ENCODE assay signal across 29 cellular contexts in the genomic region with DNA sequence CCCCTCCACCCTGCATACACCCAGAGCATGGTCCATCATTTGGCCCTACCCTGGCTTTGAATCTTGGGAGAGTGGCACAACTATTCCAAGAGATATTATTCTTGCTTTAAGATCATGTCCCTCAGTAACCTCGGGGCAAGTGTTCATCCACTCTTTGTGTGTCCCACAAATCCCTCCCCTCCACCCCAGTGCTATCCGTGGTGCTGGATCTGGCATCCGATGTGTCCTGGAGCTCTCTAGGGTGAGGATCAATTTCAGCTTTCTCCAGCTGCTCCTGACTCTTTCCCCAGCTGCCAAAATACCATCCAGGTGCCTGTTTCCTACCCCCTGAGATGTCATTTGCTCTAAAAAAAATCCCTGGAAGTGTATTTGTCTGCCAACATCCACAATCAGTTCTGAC.
DNase-seq lines count a peak whose midpoint lies in the region; ATAC-seq, FAIRE-seq and TF ChIP-seq lines count a peak whose summit lies in the region.
"Had no signal": no experiment of that assay in that cellular context is flagged by ENCODE, and none has a peak within 500 bp of the region (broad histone marks: within the 10 kb centered on the region; RNA-seq: fewer than 3 reads in every experiment).

No MANE protein-coding gene starts in this region.

- H3K4me3 Mint-ChIP-seq in CD4-positive, alpha-beta memory T cell: no peak overlapping the region
- H3K4me3 Mint-ChIP-seq: activated CD4-positive, alpha-beta T cell treated with anti-CD3 and anti-CD28 coated beads, Interleukin-2, amount 10 ng/mL, durations not matched to agents 24 days and 14 days; activated T-cell treated with anti-CD3 and anti-CD28 coated beads, Interleukin-2, amount 50 U/mL, for 24 hours; nephron; T-helper 17 cell had no signal

- H3K9ac ChIP-seq in HCT116 (ENCODE audit: low read length): no peak overlapping the region

- intact Hi-C loops in A673 (cut with micrococcal nuclease; ENCODE audit: unreplicated experiment) (no loop called here), HCT116 (cut with micrococcal nuclease) (no loop called here)
- intact Hi-C loops in CD4-positive, alpha-beta memory T cell (cut with micrococcal nuclease): no loop called here

- H2AFZ ChIP-seq in HCT116 (ENCODE audit: low read depth, low read length, poor library complexity, severe bottlenecking): no peak overlapping the region

- TF ChIP-seq CTCF in A673 (conservative IDR thresholded peaks at IDR 0.05; ENCODE audit: low read depth, low read length) (no peak), HCT116 (IDR thresholded peaks at IDR 0.05 in 2 of 3, conservative IDR thresholded peaks at IDR 0.05 in 1 of 3; ENCODE audit: borderline replicate concordance in 1 of 3, insufficient read depth in 1 of 3, low read depth in 2 of 3, low read length in 2 of 3) (no peak), RWPE1 (conservative IDR thresholded peaks at IDR 0.05; ENCODE audit: low read depth) (no peak)

- CTCF ChIA-PET in A673 (lab: Charles Lee): no interaction called here
- CTCF ChIA-PET in HCT116 (lab: Charles Lee): no interaction called here
- CTCF ChIA-PET in RWPE1 (lab: Yijun Ruan, JAX): no interaction called here
- CTCF ChIA-PET in CD4-positive, alpha-beta memory T cell (lab: Charles Lee; ENCODE audit: partially characterized antibody): no interaction called here

- FAIRE-seq in frontal cortex (lab: Jason Lieb, UNC): no peak
- FAIRE-seq: endothelial cell of umbilical vein, keratinocyte, pancreas had no signal

- H3K9me3 ChIP-seq in A673 (ENCODE audit: low read depth, low read length, poor library complexity, severe bottlenecking): peaks cover 9% of the 10 kb centered on the region
- no peaks in the 10 kb centered on the region for H3K9me3 ChIP-seq in HCT116 (ENCODE audit: control insufficient read depth in 1 of 2, insufficient read depth in 1 of 2, low read depth in 1 of 2, low read length in 2 of 2)
- no peaks in the 10 kb centered on the region for H3K9me3 ChIP-seq in CD4-positive, alpha-beta memory T cell (ENCODE audit: control insufficient read depth in 1 of 2, low read length in 2 of 2)
- H3K9me3 ChIP-seq: pancreas, Peyer's patch, SJSA1 had no signal

- H4K20me1 ChIP-seq in HCT116 (ENCODE audit: insufficient read depth): no peaks in the 10 kb centered on the region

- POLR2A ChIA-PET in A673 (lab: Charles Lee; ENCODE audit: low non-redundant PET): no interaction called here
- POLR2A ChIA-PET in HCT116 (lab: Charles Lee): no interaction called here
- POLR2A ChIA-PET in RWPE1 (lab: Yijun Ruan, JAX; ENCODE audit: low non-redundant PET): no interaction called here
- POLR2A ChIA-PET in CD4-positive, alpha-beta memory T cell (lab: Charles Lee; ENCODE audit: partially characterized antibody): no interaction called here

- TF ChIP-seq POLR2A in HCT116 (IDR thresholded peaks at IDR 0.05; ENCODE audit: borderline replicate concordance, extremely low read depth, insufficient read depth, insufficient read length): no peak

- peaks cover 2 to 22% (median 13%) of the 10 kb centered on the region in 8 donors for H3K9me3 Mint-ChIP-seq in CD4-positive, alpha-beta memory T cell
- H3K9me3 Mint-ChIP-seq in activated naive CD4-positive, alpha-beta T cell treated with anti-CD3 and anti-CD28 coated beads, Interleukin-2, amount 50 U/mL, for 72 hours: peaks cover 14 to 20% of the 10 kb centered on the region in 2 donors
- H3K9me3 Mint-ChIP-seq: activated CD4-positive, alpha-beta T cell treated with anti-CD3 and anti-CD28 coated beads, Interleukin-2, amount 10 ng/mL, durations not matched to agents 24 days and 14 days had no signal

- H3K27me3 ChIP-seq in A673 (replicated peaks; ENCODE audit: insufficient read depth, low read depth, low read length, poor library complexity) (peaks cover 4% of the 10 kb centered on the region), HCT116 (ENCODE audit: insufficient read depth, low read length) (peaks cover 60% of the 10 kb centered on the region)
- no peaks in the 10 kb centered on the region for H3K27me3 ChIP-seq in CD4-positive, alpha-beta memory T cell (ENCODE audit: insufficient read depth, low read length)
- H3K27me3 ChIP-seq: dorsolateral prefrontal cortex, pancreas, Peyer's patch, SJSA1, tibial nerve had no signal

- no peaks in the 10 kb centered on the region for H3K9me2 ChIP-seq in HCT116 (ENCODE audit: insufficient read depth)

- no peak for ATAC-seq in HCT116
- ATAC-seq in activated naive CD4-positive, alpha-beta T cell treated with anti-CD3 and anti-CD28 coated beads, Interleukin-2, amount 50 U/mL, for 72 hours: no peak
- ATAC-seq: pancreas, T-helper 17 cell had no signal

- no peak overlapping the region for H3K27ac Mint-ChIP-seq in CD4-positive, alpha-beta memory T cell
- H3K27ac Mint-ChIP-seq in activated naive CD4-positive, alpha-beta T cell treated with anti-CD3 and anti-CD28 coated beads, Interleukin-2, amount 50 U/mL, for 72 hours: no peak overlapping the region
- H3K27ac Mint-ChIP-seq: activated CD4-positive, alpha-beta T cell treated with anti-CD3 and anti-CD28 coated beads, Interleukin-2, amount 10 ng/mL, durations not matched to agents 24 days and 14 days; activated T-cell treated with anti-CD3 and anti-CD28 coated beads, Interleukin-2, amount 50 U/mL, for 24 hours; nephron; T-helper 17 cell had no signal

- H3K36me3 ChIP-seq in A673 (ENCODE audit: insufficient read depth, low read length, poor library complexity, severe bottlenecking): no peaks in the 10 kb centered on the region
- no peaks in the 10 kb centered on the region for H3K36me3 ChIP-seq in HCT116 (ENCODE audit: control insufficient read depth in 1 of 2, insufficient read depth in 2 of 2, low read length in 2 of 2)
- H3K36me3 ChIP-seq in CD4-positive, alpha-beta memory T cell (ENCODE audit: insufficient read depth, low read length): no peaks in the 10 kb centered on the region
- H3K36me3 ChIP-seq: pancreas, Peyer's patch, SJSA1, tibial nerve had no signal

- no peak for TF ChIP-seq RAD21 in HCT116 (IDR thresholded peaks at IDR 0.05; ENCODE audit: low read depth)

- BruUV-seq in A673 (replicated peaks; lab: Mats Ljungman, UMichigan) (no TSS peak), HCT116 (replicated peaks; lab: Mats Ljungman, UMichigan) (no TSS peak)

- H3K79me2 ChIP-seq in HCT116 (ENCODE audit: insufficient read depth, low read length): no peaks in the 10 kb centered on the region

- peak; percentile 21 for DNase-seq in A673 (ENCODE audit: low spot score)
- no peak for DNase-seq in HCT116 (ENCODE audit: low read depth, low spot score)
- peak; percentile 32 for DNase-seq in RWPE1 (ENCODE audit: low spot score)
- peak; percentile 75 for DNase-seq in iPS-NIHi7 (ENCODE audit: extremely low spot score)
- DNase-seq in CD4-positive, alpha-beta memory T cell: no peak
- DNase-seq in activated naive CD4-positive, alpha-beta T cell treated with anti-CD3 and anti-CD28 coated beads, Interleukin-2, amount 50 U/mL, for 72 hours (ENCODE audit: low spot score in 2 of 2): no peak
- no peak for DNase-seq in frontal cortex (ENCODE audit: low spot score in 2 of 2)
- DNase-seq in activated CD4-positive, alpha-beta T cell treated with anti-CD3 and anti-CD28 coated beads, Interleukin-2, amount 50 U/mL, for 4 hours: no peak
- DNase-seq: activated CD4-positive, alpha-beta T cell treated with anti-CD3 and anti-CD28 coated beads, Interleukin-2, amount 10 ng/mL, durations not matched to agents 24 days and 14 days; activated T-cell treated with anti-CD3 and anti-CD28 coated beads, Interleukin-2, amount 50 U/mL, for 24 hours; C1 segment of cervical spinal cord; Caco-2; DMS79 treated with DMSO at 0.1 percent for 48 hours; dorsolateral prefrontal cortex; NCI-H1105; NCI-H187 treated with DMSO at 0.1 percent for 48 hours; NCI-H526; pancreas; Peyer's patch; retina; stimulated activated CD4-positive, alpha-beta T cell treated with anti-CD3 and anti-CD28 coated beads, Interleukin-2, amount 100 ng/mL, for 24 hours; T-helper 17 cell had no signal

- H3K27ac ChIP-seq in A673 (ENCODE audit: low read depth, low read length, poor library complexity, severe bottlenecking) (no peak overlapping the region), HCT116 (ENCODE audit: low read depth, low read length) (no peak overlapping the region), RWPE1 (no peak overlapping the region)
- no peak overlapping the region for H3K27ac ChIP-seq in CD4-positive, alpha-beta memory T cell (ENCODE audit: low read depth, low read length)
- H3K27ac ChIP-seq: dorsolateral prefrontal cortex, HL-60, pancreas, Peyer's patch, SJSA1, tibial nerve, VCaP had no signal

- RAD21 ChIA-PET in HCT116 (lab: Charles Lee; ENCODE audit: low non-redundant PET in 1 of 2, low total read pairs in 2 of 2, uncharacterized antibody in 2 of 2, unreplicated experiment in 2 of 2): no interaction called here

- H3K27me3 Mint-ChIP-seq in CD4-positive, alpha-beta memory T cell: peaks cover 6 to 11% of the 10 kb centered on the region in 2 donors
- H3K27me3 Mint-ChIP-seq: activated CD4-positive, alpha-beta T cell treated with anti-CD3 and anti-CD28 coated beads, Interleukin-2, amount 10 ng/mL, durations not matched to agents 24 days and 14 days had no signal

- no peaks in the 10 kb centered on the region for H3K4me1 Mint-ChIP-seq in CD4-positive, alpha-beta memory T cell
- H3K4me1 Mint-ChIP-seq: activated CD4-positive, alpha-beta T cell treated with anti-CD3 and anti-CD28 coated beads, Interleukin-2, amount 10 ng/mL, durations not matched to agents 24 days and 14 days; nephron; T-helper 17 cell had no signal

- H3K4me1 ChIP-seq in A673 (ENCODE audit: insufficient read depth, low read length, poor library complexity, severe bottlenecking) (no peaks in the 10 kb centered on the region), HCT116 (ENCODE audit: control insufficient read depth in 1 of 2, insufficient read depth in 2 of 2, low read length in 2 of 2) (no peaks in the 10 kb centered on the region)
- H3K4me1 ChIP-seq in CD4-positive, alpha-beta memory T cell (ENCODE audit: insufficient read depth, low read length): no peaks in the 10 kb centered on the region
- H3K4me1 ChIP-seq: Caco-2, pancreas, Peyer's patch, SJSA1 had no signal

- H3K36me3 Mint-ChIP-seq in CD4-positive, alpha-beta memory T cell: no peaks in the 10 kb centered on the region
- peaks cover 0 to 6% of the 10 kb centered on the region in 2 donors for H3K36me3 Mint-ChIP-seq in activated naive CD4-positive, alpha-beta T cell treated with anti-CD3 and anti-CD28 coated beads, Interleukin-2, amount 50 U/mL, for 72 hours

- H3K4me3 ChIP-seq in A673 (ENCODE audit: low read depth, low read length, poor library complexity, severe bottlenecking): no peak overlapping the region
- H3K4me3 ChIP-seq in HCT116 (replicated peaks in 1 of 2; ENCODE audit: low read depth in 1 of 2, low read length in 2 of 2): no peak overlapping the region
- H3K4me3 ChIP-seq in CD4-positive, alpha-beta memory T cell (ENCODE audit: low read length in 2 of 2): no peak overlapping the region
- H3K4me3 ChIP-seq: dorsolateral prefrontal cortex, pancreas, Peyer's patch, SJSA1, tibial nerve had no signal

- H3K4me2 ChIP-seq in HCT116 (ENCODE audit: low read length): no peak overlapping the region

Comparison
In these comparisons a context has a peak if more than half of its experiments do, and no peak if none do; other contexts are left out.
1. DNase-seq: peak in A673 (single experiment), RWPE1 (single experiment) and iPS-NIHi7 (single experiment); none in HCT116 (single experiment), CD4-positive, alpha-beta memory T cell (0 of 5), activated naive CD4-positive, alpha-beta T cell treated with anti-CD3 and anti-CD28 coated beads, Interleukin-2, amount 50 U/mL, for 72 hours (0 of 2), frontal cortex (0 of 2) and activated CD4-positive, alpha-beta T cell treated with anti-CD3 and anti-CD28 coated beads, Interleukin-2, amount 50 U/mL, for 4 hours (0 of 2).